8 cellular contexts compared by ENCODE assay signal in the genomic region with DNA sequence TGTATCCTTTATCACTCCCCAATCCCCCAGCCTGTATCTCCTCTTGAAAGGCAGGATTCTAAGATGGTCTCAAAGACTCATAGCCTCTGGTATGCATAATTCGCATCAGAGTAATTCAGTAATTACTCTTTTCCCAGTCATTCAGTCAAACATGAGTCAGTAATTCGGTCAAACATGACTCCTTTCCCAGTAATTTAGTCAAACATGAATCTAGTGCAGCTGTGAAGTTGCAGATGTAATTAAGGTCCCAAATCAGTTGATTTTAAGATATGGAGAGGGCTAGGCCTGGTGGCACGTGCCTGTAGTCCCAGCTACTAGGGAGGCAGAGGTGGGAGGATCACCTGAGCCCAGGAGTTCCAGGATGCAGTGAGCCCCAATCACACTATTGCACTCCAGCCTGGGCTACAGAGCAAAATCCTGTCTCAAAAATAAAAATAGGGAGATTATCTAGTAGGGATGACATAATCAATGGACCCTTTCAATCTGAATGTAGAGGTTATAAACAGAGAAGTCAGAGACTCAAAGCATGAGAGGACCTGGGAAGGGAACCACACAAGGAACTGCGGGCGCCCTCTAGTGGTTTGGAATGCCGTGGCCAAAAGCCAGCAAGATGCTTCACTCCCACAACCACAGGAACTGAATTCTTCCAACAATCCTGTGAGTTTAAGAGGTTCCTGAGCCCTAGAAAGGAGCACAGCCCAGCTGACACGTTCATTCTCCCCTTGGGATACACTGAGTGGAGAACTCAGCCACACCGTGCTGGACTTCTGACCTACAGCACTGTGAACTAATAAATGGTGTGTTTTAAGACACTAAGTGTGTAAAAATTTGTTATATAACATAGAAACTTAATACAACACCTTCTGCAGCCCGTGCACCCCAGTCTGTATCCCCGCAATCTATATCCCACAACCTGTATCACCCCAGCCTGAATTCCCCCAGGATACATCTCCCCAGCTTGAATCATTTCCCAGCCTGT. TPM values are rescaled to one million over a fixed set of nuclear protein-coding genes. Genes with fewer than 3 reads are reported as not detected.
DNase-seq lines count a peak whose midpoint lies in the region; ATAC-seq and TF ChIP-seq lines count a peak whose summit lies in the region.

No MANE protein-coding gene starts in this region.

- peaks cover 5% of the 10 kb centered on the region for H3K4me1 ChIP-seq in ACC112 (ENCODE audit: control insufficient read depth, insufficient read depth, low read length, unreplicated experiment)
- no peaks in the 10 kb centered on the region for H3K4me1 ChIP-seq in ovary (ENCODE audit: insufficient read depth)
- H3K4me1 ChIP-seq in tibial artery: peaks cover 0 to 4% (median 0%) of the 10 kb centered on the region in 4 donors

- H3K9me3 ChIP-seq in ovary: no peaks in the 10 kb centered on the region
- H3K9me3 ChIP-seq in tibial artery: no peaks in the 10 kb centered on the region

- no peaks in the 10 kb centered on the region for H3K79me2 ChIP-seq in ACC112 (ENCODE audit: control insufficient read depth, insufficient read depth, low read length, unreplicated experiment)

- intact Hi-C loops in ovary (cut with DNase I): loop anchor here in 3 of 4 donors (5.0 to 10.0 kb wide), 2 partner anchors 54 to 61 kb away; no protein-coding TSS in a partner anchor
- intact Hi-C loops in tibial artery (cut with DNase I; ENCODE audit: low total_unique reads): no loop called here

- H3K27ac ChIP-seq in ACC112 (ENCODE audit: low read depth, low read length): no peak overlapping the region
- no peak overlapping the region for H3K27ac ChIP-seq in ovary
- H3K27ac ChIP-seq in tibial artery: no peak overlapping the region

- peak; percentile 54 to 84 (median 62) for TF ChIP-seq CTCF in ovary (IDR thresholded peaks at IDR 0.05)
- TF ChIP-seq CTCF in tibial artery (IDR thresholded peaks at IDR 0.05): peak; percentile 79 to 87

- TF ChIP-seq EP300 in ovary (IDR thresholded peaks at IDR 0.05): no peak

- peak; percentile 69 for ATAC-seq in GM18907 (IDR thresholded peaks at IDR 0.05; ENCODE audit: unreplicated experiment)

- DNase-seq in MV-4-11 (lab: John Stamatoyannopoulos, UW) (peak; percentile 59), SHP77 treated with DMSO at 0.1 percent for 48 hours (lab: John Stamatoyannopoulos, UW) (peak; percentile 47), foreskin melanocyte (peak; percentile 74), ovary (peak; percentile 76 to 94 (median 89)), tibial artery (peak; percentile 82 to 89)
- peak; percentile 50 for DNase-seq in activated effector memory CD4-positive, alpha-beta T cell treated with Interleukin-2 at 50 U/mL for 16 hours

- peak overlapping the region; percentile 57 for H2AFZ ChIP-seq in ACC112 (ENCODE audit: low read length, unreplicated experiment)

- no peak for TF ChIP-seq POLR2A in ovary (IDR thresholded peaks at IDR 0.05)

- H3K4me3 ChIP-seq in ACC112 (ENCODE audit: low read depth, low read length): no peak overlapping the region
- H3K4me3 ChIP-seq in ovary: no peak overlapping the region
- H3K4me3 ChIP-seq in tibial artery: no peak overlapping the region

- H3K27me3 ChIP-seq in ACC112 (ENCODE audit: insufficient read depth, low read length): no peaks in the 10 kb centered on the region
- H3K27me3 ChIP-seq in ovary: no peaks in the 10 kb centered on the region
- no peaks in the 10 kb centered on the region for H3K27me3 ChIP-seq in tibial artery

- no peaks in the 10 kb centered on the region for H3K36me3 ChIP-seq in ACC112 (ENCODE audit: insufficient read depth, low read length)
- no peaks in the 10 kb centered on the region for H3K36me3 ChIP-seq in ovary
- no peaks in the 10 kb centered on the region for H3K36me3 ChIP-seq in tibial artery

- WGBS in ovary, 3 donors: 29 to 35% (median 30%) methylated on average over 10 of the region's 10 CpGs

RNA-seq across cellular contexts. Expression of gene ARMH4, which starts 14.3 kb away (rescaled TPM):
- total RNA-seq in ovary: 10 to 100 TPM in 5 of 7 donors, 1 to 10 TPM in 2; 6.3 to 22.5 (median 17.8) TPM
- 10 to 100 TPM in 1 of 2 donors, 1 to 10 TPM in 1; 4.6 to 14.2 TPM for polyA plus RNA-seq in ovary

RNA-seq across cellular contexts. Expression of gene ACTR10, which starts 33.7 kb away (rescaled TPM):
- total RNA-seq in ovary: 10 to 100 TPM; 54.1 to 87.3 (median 71.2) TPM
- 100 to 1,000 TPM in 1 of 2 donors, 10 to 100 TPM in 1; 80.1 to 105 TPM for polyA plus RNA-seq in ovary
